23 cellular contexts compared by ENCODE assay signal in the genomic region with DNA sequence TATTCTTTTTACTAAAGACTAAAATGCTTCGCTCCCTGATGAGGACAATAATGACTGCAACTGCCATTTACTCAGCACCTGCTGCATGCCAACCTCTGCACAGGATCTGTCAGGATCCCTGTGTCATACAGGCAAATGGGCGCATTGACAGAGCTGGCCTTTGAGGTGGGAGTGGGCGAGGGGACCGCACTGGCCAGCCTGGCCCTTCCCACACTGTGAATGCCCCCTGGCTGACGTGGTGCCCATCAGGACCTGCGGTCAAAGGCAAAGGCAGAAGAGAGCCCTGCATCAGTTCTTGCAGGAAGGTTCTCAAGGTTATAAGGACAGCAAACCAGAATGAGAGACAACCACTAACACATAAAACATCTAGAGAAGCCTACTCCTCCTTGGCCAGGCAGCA.
DNase-seq lines count a peak whose midpoint lies in the region; ATAC-seq lines count a peak whose summit lies in the region.
"Had no signal": no experiment of that assay in that cellular context is flagged by ENCODE, and none has a peak within 500 bp of the region (broad histone marks: within the 10 kb centered on the region; RNA-seq: fewer than 3 reads in every experiment).

No MANE protein-coding gene starts in this region.

- H3K27me3 ChIP-seq in BLaER1 treated with 17β-estradiol and CSF1 and Interleukin-3, amounts not matched to agents 10 nM and 100 nM, result no peaks in the 10 kb centered on the region
- H3K27me3 ChIP-seq in CD4-positive, CD25-positive, alpha-beta regulatory T cell (ENCODE audit: control insufficient read depth, insufficient read depth, low read length), result no peaks in the 10 kb centered on the region
- H3K27me3 ChIP-seq: BE2C, BLaER1 had no signal

- peak overlapping the region in 6 of 11 experiments; percentile 64 to 98 (median 88); a peak in 8 of 22 replicates for H3K4me2 ChIP-seq in BLaER1 treated with 17β-estradiol and CSF1 and Interleukin-3, amounts not matched to agents 10 nM and 100 nM

- H3K4me1 Mint-ChIP-seq in T-helper 2 cell treated with Interferon-gamma antibody and Interleukin-4, amounts not matched to agents 5 μg/mL and 100 μg/mL, for 36 hours (ENCODE audit: low read depth), result peaks cover 68% of the 10 kb centered on the region
- H3K4me1 Mint-ChIP-seq in CD4-positive, CD25-positive, alpha-beta regulatory T cell, result peaks cover 13 to 56% (median 30%) of the 10 kb centered on the region in 4 donors
- peaks cover 77% of the 10 kb centered on the region for H3K4me1 Mint-ChIP-seq in activated T-helper 1 cell treated with anti-CD3 and anti-CD28 coated beads, Interleukin-12 subunit alpha, Interleukin-12 subunit beta, Interleukin-2, Interleukin-4 antibody, amounts not matched to agents 30 ng/mL and 10 ng/mL and 1 ng/mL, durations not matched to agents 14 hours and 24 hours and 36 hours (ENCODE audit: low read depth)

- no peaks in the 10 kb centered on the region for H3K9me3 Mint-ChIP-seq in T-helper 2 cell treated with Interferon-gamma antibody and Interleukin-4, amounts not matched to agents 5 μg/mL and 100 μg/mL, for 36 hours
- H3K9me3 Mint-ChIP-seq in CD4-positive, CD25-positive, alpha-beta regulatory T cell, result no peaks in the 10 kb centered on the region
- no peaks in the 10 kb centered on the region for H3K9me3 Mint-ChIP-seq in activated T-helper 1 cell treated with anti-CD3 and anti-CD28 coated beads, Interleukin-12 subunit alpha, Interleukin-12 subunit beta, Interleukin-2, Interleukin-4 antibody, amounts not matched to agents 30 ng/mL and 10 ng/mL and 1 ng/mL, durations not matched to agents 14 hours and 24 hours and 36 hours
- H3K9me3 Mint-ChIP-seq: CD4-positive, alpha-beta memory T cell; CD8-positive, alpha-beta memory T cell had no signal

- intact Hi-C loops in activated T-helper 1 cell treated with anti-CD3 and anti-CD28 coated beads, Interleukin-12 subunit alpha, Interleukin-12 subunit beta, Interleukin-2, Interleukin-4 antibody, amounts not matched to agents 30 ng/mL and 10 ng/mL and 1 ng/mL, durations not matched to agents 14 hours and 24 hours and 36 hours (cut with micrococcal nuclease), result loop anchor here (5.0 kb wide), 2 partner anchors 132 to 167 kb away; a partner anchor contains a TSS

- H4K20me1 ChIP-seq in BLaER1 treated with 17β-estradiol and CSF1 and Interleukin-3, amounts not matched to agents 10 nM and 100 nM, result no peaks in the 10 kb centered on the region
- H4K20me1 ChIP-seq: BLaER1 had no signal

- H3K4me1 ChIP-seq in BLaER1 treated with 17β-estradiol and CSF1 and Interleukin-3, amounts not matched to agents 10 nM and 100 nM, result peaks cover 59 to 75% (median 70%) of the 10 kb centered on the region in 10 experiments
- H3K4me1 ChIP-seq in CD4-positive, CD25-positive, alpha-beta regulatory T cell (ENCODE audit: control insufficient read depth, insufficient read depth, low read length, poor library complexity, severe bottlenecking), result peaks cover 25% of the 10 kb centered on the region
- H3K4me1 ChIP-seq: BE2C had no signal

- H3K27me3 Mint-ChIP-seq in T-helper 2 cell treated with Interferon-gamma antibody and Interleukin-4, amounts not matched to agents 5 μg/mL and 100 μg/mL, for 36 hours (ENCODE audit: low read depth), result no peaks in the 10 kb centered on the region
- no peaks in the 10 kb centered on the region for H3K27me3 Mint-ChIP-seq in CD4-positive, CD25-positive, alpha-beta regulatory T cell
- no peaks in the 10 kb centered on the region for H3K27me3 Mint-ChIP-seq in activated T-helper 1 cell treated with anti-CD3 and anti-CD28 coated beads, Interleukin-12 subunit alpha, Interleukin-12 subunit beta, Interleukin-2, Interleukin-4 antibody, amounts not matched to agents 30 ng/mL and 10 ng/mL and 1 ng/mL, durations not matched to agents 14 hours and 24 hours and 36 hours (ENCODE audit: insufficient read depth)
- H3K27me3 Mint-ChIP-seq: CD4-positive, alpha-beta memory T cell; CD8-positive, alpha-beta memory T cell had no signal

- no peaks in the 10 kb centered on the region for H3K9me3 ChIP-seq in BLaER1 treated with 17β-estradiol and CSF1 and Interleukin-3, amounts not matched to agents 10 nM and 100 nM (replicated peaks in 1 of 11)
- no peaks in the 10 kb centered on the region for H3K9me3 ChIP-seq in CD4-positive, CD25-positive, alpha-beta regulatory T cell (ENCODE audit: control insufficient read depth in 2 of 2, low read length in 2 of 2)
- H3K9me3 ChIP-seq: BE2C, BLaER1 had no signal

- no peak for DNase-seq in T-helper 2 cell treated with Interferon-gamma antibody and Interleukin-4, amounts not matched to agents 5 μg/mL and 100 μg/mL, for 36 hours (ENCODE audit: low spot score)
- DNase-seq in T-helper 2 cell, result no peak
- DNase-seq in CD4-positive, CD25-positive, alpha-beta regulatory T cell, result no peak
- DNase-seq in activated T-helper 1 cell treated with anti-CD3 and anti-CD28 coated beads, Interleukin-12 subunit alpha, Interleukin-12 subunit beta, Interleukin-2, Interleukin-4 antibody, amounts not matched to agents 30 ng/mL and 10 ng/mL and 1 ng/mL, durations not matched to agents 14 hours and 24 hours and 36 hours (ENCODE audit: low spot score), result no peak
- DNase-seq: 8988T; ACHN; BE2C; CD4-positive, alpha-beta memory T cell; CD8-positive, alpha-beta memory T cell; COR-L47; DMS 273 treated with DMSO at 0.1 percent for 48 hours; DMS153; DMS53; DMS79; DND-41; EL; GDM1 had no signal

- H3K4me3 ChIP-seq in BLaER1 treated with 17β-estradiol and CSF1 and Interleukin-3, amounts not matched to agents 10 nM and 100 nM, result no peak overlapping the region
- H3K4me3 ChIP-seq in CD4-positive, CD25-positive, alpha-beta regulatory T cell (ENCODE audit: low read depth, low read length), result no peak overlapping the region
- H3K4me3 ChIP-seq: BLaER1, GM12878 had no signal

- no peak overlapping the region for H3K9ac ChIP-seq in BLaER1 treated with 17β-estradiol and CSF1 and Interleukin-3, amounts not matched to agents 10 nM and 100 nM
- H3K9ac ChIP-seq: BLaER1 had no signal

- peaks cover 16% of the 10 kb centered on the region for H3K36me3 Mint-ChIP-seq in T-helper 2 cell treated with Interferon-gamma antibody and Interleukin-4, amounts not matched to agents 5 μg/mL and 100 μg/mL, for 36 hours (ENCODE audit: low read depth)
- H3K36me3 Mint-ChIP-seq in CD4-positive, CD25-positive, alpha-beta regulatory T cell, result peaks cover 10% of the 10 kb centered on the region
- H3K36me3 Mint-ChIP-seq in activated T-helper 1 cell treated with anti-CD3 and anti-CD28 coated beads, Interleukin-12 subunit alpha, Interleukin-12 subunit beta, Interleukin-2, Interleukin-4 antibody, amounts not matched to agents 30 ng/mL and 10 ng/mL and 1 ng/mL, durations not matched to agents 14 hours and 24 hours and 36 hours (ENCODE audit: low read depth), result peaks cover 10% of the 10 kb centered on the region

- H3K4me3 Mint-ChIP-seq in T-helper 2 cell treated with Interferon-gamma antibody and Interleukin-4, amounts not matched to agents 5 μg/mL and 100 μg/mL, for 36 hours, result no peak overlapping the region
- no peak overlapping the region for H3K4me3 Mint-ChIP-seq in CD4-positive, CD25-positive, alpha-beta regulatory T cell
- H3K4me3 Mint-ChIP-seq in activated T-helper 1 cell treated with anti-CD3 and anti-CD28 coated beads, Interleukin-12 subunit alpha, Interleukin-12 subunit beta, Interleukin-2, Interleukin-4 antibody, amounts not matched to agents 30 ng/mL and 10 ng/mL and 1 ng/mL, durations not matched to agents 14 hours and 24 hours and 36 hours, result no peak overlapping the region

- peak overlapping the region; percentile 60 for H3K27ac Mint-ChIP-seq in T-helper 2 cell treated with Interferon-gamma antibody and Interleukin-4, amounts not matched to agents 5 μg/mL and 100 μg/mL, for 36 hours
- H3K27ac Mint-ChIP-seq in CD4-positive, CD25-positive, alpha-beta regulatory T cell, result peak overlapping the region in 2 of 3 donors; percentile 10 to 25
- H3K27ac Mint-ChIP-seq in activated T-helper 1 cell treated with anti-CD3 and anti-CD28 coated beads, Interleukin-12 subunit alpha, Interleukin-12 subunit beta, Interleukin-2, Interleukin-4 antibody, amounts not matched to agents 30 ng/mL and 10 ng/mL and 1 ng/mL, durations not matched to agents 14 hours and 24 hours and 36 hours, result peak overlapping the region; percentile 86

- H3K36me3 ChIP-seq in BLaER1 treated with 17β-estradiol and CSF1 and Interleukin-3, amounts not matched to agents 10 nM and 100 nM, result peaks cover 0 to 2% (median 0%) of the 10 kb centered on the region in 11 experiments; a peak in 1 of 22 replicates
- no peaks in the 10 kb centered on the region for H3K36me3 ChIP-seq in CD4-positive, CD25-positive, alpha-beta regulatory T cell (ENCODE audit: control insufficient read depth, insufficient read depth, low read length)
- H3K36me3 ChIP-seq: BE2C, BLaER1 had no signal

- H3K27ac ChIP-seq in BLaER1 treated with 17β-estradiol and CSF1 and Interleukin-3, amounts not matched to agents 10 nM and 100 nM, result peak overlapping the region in 2 of 11 experiments; percentile 12 to 87; a peak in 1 of 22 replicates
- no peak overlapping the region for H3K27ac ChIP-seq in CD4-positive, CD25-positive, alpha-beta regulatory T cell (ENCODE audit: insufficient read depth, low read length, poor library complexity, severe bottlenecking)
- H3K27ac ChIP-seq: BLaER1, C4-2B had no signal

- ATAC-seq in CD4-positive, CD25-positive, alpha-beta regulatory T cell (ENCODE audit: low read depth in 2 of 2), result no peak
- ATAC-seq in HG02840 (IDR thresholded peaks at IDR 0.05; ENCODE audit: low FRiP score, unreplicated experiment) (no peak), HG03196 (IDR thresholded peaks at IDR 0.05; ENCODE audit: unreplicated experiment) (no peak)
- ATAC-seq: GM12878 had no signal

Comparison
In these comparisons a context has a peak if more than half of its experiments do, and no peak if none do; other contexts are left out.
1. H3K27ac Mint-ChIP-seq: peak in every context shown above with its lines; median percentile 86 in activated T-helper 1 cell treated with anti-CD3 and anti-CD28 coated beads, Interleukin-12 subunit alpha, Interleukin-12 subunit beta, Interleukin-2, Interleukin-4 antibody, amounts not matched to agents 30 ng/mL and 10 ng/mL and 1 ng/mL, durations not matched to agents 14 hours and 24 hours and 36 hours; 60 in T-helper 2 cell treated with Interferon-gamma antibody and Interleukin-4, amounts not matched to agents 5 μg/mL and 100 μg/mL, for 36 hours; 18 in CD4-positive, CD25-positive, alpha-beta regulatory T cell.